In genomic region chr4:24622435-24622834, GRCh38 we compare ENCODE assay signal across 28 cellular contexts.
"Had no signal": no experiment of that assay in that cellular context is flagged by ENCODE, and none has a peak within 500 bp of the region (broad histone marks: within the 10 kb centered on the region; RNA-seq: fewer than 3 reads in every experiment).

No MANE protein-coding gene starts in this region.

- H3K36me3 Mint-ChIP-seq: natural killer cell; neural progenitor cell; stimulated activated effector memory CD8-positive, alpha-beta T cell treated with anti-CD3 and anti-CD28 coated beads, Interleukin-12 subunit alpha, Interleukin-12 subunit beta, amount 100 ng/mL, for 72 hours; stimulated activated naive B cell treated with anti-CD40 and anti-IgM and Interleukin-4, amounts not matched to agents 10 μg/mL and 1 μg/mL and 100 μg/mL, for 72 hours had no signal

- H3K36me3 ChIP-seq: neural progenitor cell, ovary, right lobe of liver, sigmoid colon, stomach, thoracic aorta, thyroid gland, tibial nerve, upper lobe of left lung, uterus had no signal

- H3K4me3 Mint-ChIP-seq: natural killer cell; nephron; neural progenitor cell; stimulated activated effector memory CD8-positive, alpha-beta T cell treated with anti-CD3 and anti-CD28 coated beads, Interleukin-12 subunit alpha, Interleukin-12 subunit beta, amount 100 ng/mL, for 72 hours; stimulated activated naive B cell treated with anti-CD40 and anti-IgM and Interleukin-4, amounts not matched to agents 10 μg/mL and 1 μg/mL and 100 μg/mL, for 72 hours; stimulated activated naive CD8-positive, alpha-beta T cell treated with anti-CD3 and anti-CD28 coated beads, Interleukin-15, Interleukin-2, amounts not matched to agents 100 ng/mL and 50 ng/mL, for 24 hours had no signal

- H3K27ac Mint-ChIP-seq: natural killer cell; nephron; neural progenitor cell; progenitor cell of endocrine pancreas; stimulated activated effector memory CD8-positive, alpha-beta T cell treated with anti-CD3 and anti-CD28 coated beads, Interleukin-12 subunit alpha, Interleukin-12 subunit beta, amount 100 ng/mL, for 72 hours; stimulated activated naive B cell treated with anti-CD40 and anti-IgM and Interleukin-4, amounts not matched to agents 10 μg/mL and 1 μg/mL and 100 μg/mL, for 72 hours; stimulated activated naive CD8-positive, alpha-beta T cell treated with anti-CD3 and anti-CD28 coated beads, Interleukin-15, Interleukin-2, amounts not matched to agents 100 ng/mL and 50 ng/mL, for 24 hours had no signal

- DNase-seq: natural killer cell; occipital lobe; ovary; posterior cingulate gyrus; psoas muscle; right cardiac atrium; right lobe of liver; sigmoid colon; small intestine; stimulated activated CD4-positive, alpha-beta T cell treated with anti-CD3 and anti-CD28 coated beads, Interleukin-15, amount 100 ng/mL, for 24 hours; stimulated activated CD4-positive, alpha-beta T cell treated with anti-CD3 and anti-CD28 coated beads, Interleukin-2, amount 100 ng/mL, for 24 hours; stimulated activated CD4-positive, alpha-beta T cell treated with anti-CD3 and anti-CD28 coated beads, Interleukin-2, amount 100 ng/mL, for 48 hours; stimulated activated CD4-positive, alpha-beta T cell treated with anti-CD3 and anti-CD28 coated beads, Interleukin-4, amount 100 ng/mL, for 24 hours; stimulated activated naive B cell treated with anti-CD40 and anti-IgM and Interleukin-4, amounts not matched to agents 10 μg/mL and 1 μg/mL and 100 μg/mL, for 72 hours; stimulated activated naive CD4-positive, alpha-beta T cell treated with Interleukin-2 at 50 U/mL for 16 hours; stomach; thyroid gland; trophoblast cell; upper lobe of left lung; uterus had no signal

- H3K4me3 ChIP-seq: neural progenitor cell, ovary, psoas muscle, right lobe of liver, sigmoid colon, stomach, thoracic aorta, thyroid gland, tibial nerve, upper lobe of left lung, uterus had no signal

- H3K27me3 Mint-ChIP-seq: progenitor cell of endocrine pancreas had no signal

- H3K4me1 ChIP-seq: neural progenitor cell, parathyroid adenoma, psoas muscle, right lobe of liver, stomach, thyroid gland, tibial nerve, upper lobe of left lung, uterus had no signal

- H3K4me1 Mint-ChIP-seq: natural killer cell; nephron; neural progenitor cell; stimulated activated effector memory CD8-positive, alpha-beta T cell treated with anti-CD3 and anti-CD28 coated beads, Interleukin-12 subunit alpha, Interleukin-12 subunit beta, amount 100 ng/mL, for 72 hours; stimulated activated naive B cell treated with anti-CD40 and anti-IgM and Interleukin-4, amounts not matched to agents 10 μg/mL and 1 μg/mL and 100 μg/mL, for 72 hours had no signal

- H3K9me3 ChIP-seq: ovary, right lobe of liver, thoracic aorta, thyroid gland, upper lobe of left lung, uterus had no signal

- H3K27me3 ChIP-seq: neural progenitor cell, ovary, right lobe of liver, sigmoid colon, stomach, thyroid gland, tibial nerve, upper lobe of left lung, uterus had no signal

- ATAC-seq: natural killer cell; psoas muscle; right cardiac atrium; right lobe of liver; stimulated activated effector memory CD8-positive, alpha-beta T cell treated with anti-CD3 and anti-CD28 coated beads, Interleukin-12 subunit alpha, Interleukin-12 subunit beta, amount 100 ng/mL, for 72 hours; stimulated activated naive B cell treated with anti-CD40 and anti-IgM and Interleukin-4, amounts not matched to agents 10 μg/mL and 1 μg/mL and 100 μg/mL, for 72 hours had no signal

- H3K27ac ChIP-seq: neural progenitor cell, ovary, parathyroid adenoma, psoas muscle, right lobe of liver, sigmoid colon, stomach, thoracic aorta, thyroid gland, tibial nerve, upper lobe of left lung, uterus had no signal
